In genomic region chr20:16544949-16545348, GRCh38 we compare ENCODE assay signal across 24 cellular contexts.
"Had no signal": no experiment of that assay in that cellular context is flagged by ENCODE, and none has a peak within 500 bp of the region (broad histone marks: within the 10 kb centered on the region; RNA-seq: fewer than 3 reads in every experiment).

No MANE protein-coding gene starts in this region.

- DNase-seq: islet precursor cell; left ventricle myocardium inferior; mesendoderm; naive B cell; natural killer cell; ovary; stimulated activated CD4-positive, alpha-beta T cell treated with anti-CD3 and anti-CD28 coated beads, Interleukin-12 subunit alpha, Interleukin-12 subunit beta, amount 100 ng/mL, for 4 hours; stimulated activated CD4-positive, alpha-beta T cell treated with anti-CD3 and anti-CD28 coated beads, Interleukin-15, amount 100 ng/mL, for 24 hours; stimulated activated CD4-positive, alpha-beta T cell treated with anti-CD3 and anti-CD28 coated beads, Interleukin-2, amount 100 ng/mL, for 24 hours; stimulated activated CD4-positive, alpha-beta T cell treated with anti-CD3 and anti-CD28 coated beads, Interleukin-4, amount 100 ng/mL, for 1 hour; stimulated activated naive B cell treated with anti-CD40 and anti-IgM and Interleukin-4, amounts not matched to agents 10 μg/mL and 1 μg/mL and 100 μg/mL, for 72 hours; stimulated activated naive CD8-positive, alpha-beta T cell treated with anti-CD3 and anti-CD28 coated beads, Interleukin-15, Interleukin-2, amounts not matched to agents 100 U/mL and 50 U/mL, for 24 hours; stomach; testis; thyroid gland; transverse colon; upper lobe of left lung had no signal

- H3K36me3 Mint-ChIP-seq: mesothelial cell of epicardium, natural killer cell had no signal

- ATAC-seq: natural killer cell; sciatic nerve; stimulated activated naive CD8-positive, alpha-beta T cell treated with anti-CD3 and anti-CD28 coated beads, Interleukin-15, Interleukin-2, amounts not matched to agents 100 U/mL and 50 U/mL, for 24 hours had no signal

- H3K4me3 Mint-ChIP-seq: mesothelial cell of epicardium; naive B cell; natural killer cell; stimulated activated naive B cell treated with anti-CD40 and anti-IgM and Interleukin-4, amounts not matched to agents 10 μg/mL and 1 μg/mL and 100 μg/mL, for 72 hours had no signal

- H3K9me3 Mint-ChIP-seq: mesothelial cell of epicardium; natural killer cell; stimulated activated naive B cell treated with anti-CD40 and anti-IgM and Interleukin-4, amounts not matched to agents 10 μg/mL and 1 μg/mL and 100 μg/mL, for 72 hours had no signal

- H3K36me3 ChIP-seq: left ventricle myocardium inferior, ovary, right atrium auricular region, stomach, thyroid gland, transverse colon, upper lobe of left lung, vagina had no signal

- H3K27me3 ChIP-seq: ovary, right atrium auricular region, stomach, testis, thyroid gland, transverse colon, upper lobe of left lung, vagina had no signal

- H3K4me1 ChIP-seq: thyroid gland, upper lobe of left lung had no signal

- H3K4me3 ChIP-seq: left ventricle myocardium inferior, lung, ovary, right atrium auricular region, skin epidermis, stomach, testis, thyroid gland, transverse colon, upper lobe of left lung, vagina had no signal

- H3K27me3 Mint-ChIP-seq: naive B cell; progenitor cell of endocrine pancreas; stimulated activated naive B cell treated with anti-CD40 and anti-IgM and Interleukin-4, amounts not matched to agents 10 μg/mL and 1 μg/mL and 100 μg/mL, for 72 hours had no signal

- H3K9me3 ChIP-seq: left ventricle myocardium inferior, ovary, right atrium auricular region, stomach, testis, thyroid gland, transverse colon, upper lobe of left lung, vagina had no signal

- H3K4me1 Mint-ChIP-seq: mesothelial cell of epicardium had no signal

- H3K27ac Mint-ChIP-seq: mesothelial cell of epicardium, natural killer cell, progenitor cell of endocrine pancreas had no signal

- H3K27ac ChIP-seq: left ventricle myocardium inferior, ovary, right atrium auricular region, skin epidermis, stomach, testis, thyroid gland, transverse colon, upper lobe of left lung, vagina had no signal
